In the genomic region with DNA sequence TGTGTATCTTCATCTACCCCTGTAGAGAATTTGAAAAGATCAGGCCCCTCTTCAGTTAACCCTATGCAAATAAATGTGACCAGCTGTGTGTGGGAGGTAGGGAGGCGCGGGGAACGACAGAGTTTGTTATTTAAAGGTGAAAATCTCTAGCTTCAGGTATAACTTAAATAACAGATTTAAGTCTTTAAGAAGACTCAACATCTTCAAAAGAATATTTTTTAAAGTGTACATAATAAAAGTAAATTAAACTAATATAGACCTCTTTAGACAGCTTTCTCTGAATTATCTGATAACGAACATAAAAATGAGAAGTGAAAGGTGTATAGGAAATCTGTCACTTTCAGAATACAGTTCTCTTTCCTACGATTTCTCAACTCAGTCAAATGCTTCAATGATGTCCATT, we compare ENCODE assay signal across 1 cellular context.
TF ChIP-seq lines count a peak whose summit lies in the region.

No MANE protein-coding gene starts in this region.

TF ChIP-seq in GM12878, 131 proteins besides CTCF, POLR2A, EP300 and RAD21 (continued from another document):
- no peak for TF ChIP-seq ELK1 (IDR thresholded peaks at IDR 0.05; ENCODE audit: low read depth, low read length)
- no peak for TF ChIP-seq SREBF2 (IDR thresholded peaks at IDR 0.05; ENCODE audit: low read length)
- TF ChIP-seq, protein P1, sequence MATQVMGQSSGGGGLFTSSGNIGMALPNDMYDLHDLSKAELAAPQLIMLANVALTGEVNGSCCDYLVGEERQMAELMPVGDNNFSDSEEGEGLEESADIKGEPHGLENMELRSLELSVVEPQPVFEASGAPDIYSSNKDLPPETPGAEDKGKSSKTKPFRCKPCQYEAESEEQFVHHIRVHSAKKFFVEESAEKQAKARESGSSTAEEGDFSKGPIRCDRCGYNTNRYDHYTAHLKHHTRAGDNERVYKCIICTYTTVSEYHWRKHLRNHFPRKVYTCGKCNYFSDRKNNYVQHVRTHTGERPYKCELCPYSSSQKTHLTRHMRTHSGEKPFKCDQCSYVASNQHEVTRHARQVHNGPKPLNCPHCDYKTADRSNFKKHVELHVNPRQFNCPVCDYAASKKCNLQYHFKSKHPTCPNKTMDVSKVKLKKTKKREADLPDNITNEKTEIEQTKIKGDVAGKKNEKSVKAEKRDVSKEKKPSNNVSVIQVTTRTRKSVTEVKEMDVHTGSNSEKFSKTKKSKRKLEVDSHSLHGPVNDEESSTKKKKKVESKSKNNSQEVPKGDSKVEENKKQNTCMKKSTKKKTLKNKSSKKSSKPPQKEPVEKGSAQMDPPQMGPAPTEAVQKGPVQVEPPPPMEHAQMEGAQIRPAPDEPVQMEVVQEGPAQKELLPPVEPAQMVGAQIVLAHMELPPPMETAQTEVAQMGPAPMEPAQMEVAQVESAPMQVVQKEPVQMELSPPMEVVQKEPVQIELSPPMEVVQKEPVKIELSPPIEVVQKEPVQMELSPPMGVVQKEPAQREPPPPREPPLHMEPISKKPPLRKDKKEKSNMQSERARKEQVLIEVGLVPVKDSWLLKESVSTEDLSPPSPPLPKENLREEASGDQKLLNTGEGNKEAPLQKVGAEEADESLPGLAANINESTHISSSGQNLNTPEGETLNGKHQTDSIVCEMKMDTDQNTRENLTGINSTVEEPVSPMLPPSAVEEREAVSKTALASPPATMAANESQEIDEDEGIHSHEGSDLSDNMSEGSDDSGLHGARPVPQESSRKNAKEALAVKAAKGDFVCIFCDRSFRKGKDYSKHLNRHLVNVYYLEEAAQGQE (IDR thresholded peaks at IDR 0.05; ENCODE audit: low read depth, low read length) = no peak
- TF ChIP-seq CHD4 (IDR thresholded peaks at IDR 0.05) = no peak
- TF ChIP-seq MEF2B (IDR thresholded peaks at IDR 0.05; ENCODE audit: partially characterized antibody, poor library complexity, severe bottlenecking) = peak; percentile 23
- no peak for TF ChIP-seq ZNF274 (IDR thresholded peaks at IDR 0.05; ENCODE audit: insufficient read depth, insufficient read length)
- TF ChIP-seq BHLHE40 (IDR thresholded peaks at IDR 0.05; ENCODE audit: borderline replicate concordance in 1 of 2, low read depth in 2 of 2, low read length in 1 of 2) = no peak
- no peak for TF ChIP-seq ZNF687 (IDR thresholded peaks at IDR 0.05)
- TF ChIP-seq TCF12 (IDR thresholded peaks at IDR 0.05; ENCODE audit: low read depth, low read length) = peak; percentile 80; the same call in 1 of the 2 replicates
- TF ChIP-seq MXI1 (IDR thresholded peaks at IDR 0.05; ENCODE audit: low read depth, low read length) = no peak
- TF ChIP-seq HDAC2 (IDR thresholded peaks at IDR 0.05) = no peak
- TF ChIP-seq ZBTB4 (CRISPR knock-in tag; IDR thresholded peaks at IDR 0.05) = no peak
- TF ChIP-seq CBX5 (IDR thresholded peaks at IDR 0.05; ENCODE audit: low read depth) = no peak
- TF ChIP-seq KDM1A (IDR thresholded peaks at IDR 0.05; ENCODE audit: borderline replicate concordance) = no peak
- peak; percentile 1; the same call in 1 of the 2 replicates for TF ChIP-seq BCL11A (IDR thresholded peaks at IDR 0.05; ENCODE audit: low read depth, low read length)
- no peak for TF ChIP-seq CHD1 (IDR thresholded peaks at IDR 0.05; ENCODE audit: low read depth, low read length)
- TF ChIP-seq BACH1 (IDR thresholded peaks at IDR 0.05; ENCODE audit: borderline replicate concordance) = no peak
- TF ChIP-seq PML (IDR thresholded peaks at IDR 0.05; ENCODE audit: low read length) = no peak
- TF ChIP-seq GABPA (IDR thresholded peaks at IDR 0.05; ENCODE audit: low read depth) = no peak
- TF ChIP-seq TAF1 (IDR thresholded peaks at IDR 0.05; ENCODE audit: borderline replicate concordance, low read depth, low read length) = peak; percentile 41; the same call in 1 of the 2 replicates
- no peak for TF ChIP-seq YBX1 (IDR thresholded peaks at IDR 0.05)
- no peak for TF ChIP-seq FOS (IDR thresholded peaks at IDR 0.05; ENCODE audit: borderline replicate concordance, extremely low read depth, insufficient read length)
- no peak for TF ChIP-seq TCF3 (IDR thresholded peaks at IDR 0.05; ENCODE audit: borderline replicate concordance, insufficient read depth, low read depth, low read length)
- TF ChIP-seq ZNF24 (IDR thresholded peaks at IDR 0.05) = no peak
- no peak for TF ChIP-seq SMAD1 (IDR thresholded peaks at IDR 0.05; ENCODE audit: low read depth, partially characterized antibody)
- TF ChIP-seq RUNX3 (IDR thresholded peaks at IDR 0.05; ENCODE audit: low read length) = peak; percentile 45; the same call in 1 of the 2 replicates
- peak; percentile 58; the same call in 1 of the 2 replicates for TF ChIP-seq BMI1 (IDR thresholded peaks at IDR 0.05; ENCODE audit: borderline replicate concordance)
- no peak for TF ChIP-seq BRCA1 (IDR thresholded peaks at IDR 0.05; ENCODE audit: low read depth, low read length)
- no peak for TF ChIP-seq MEF2A (IDR thresholded peaks at IDR 0.05; ENCODE audit: insufficient read depth, low read depth, low read length)
- TF ChIP-seq STAT1 (conservative IDR thresholded peaks at IDR 0.05) = no peak
- TF ChIP-seq NFIC (IDR thresholded peaks at IDR 0.05; ENCODE audit: low read depth, low read length) = peak; percentile 69
- TF ChIP-seq FOXM1 (IDR thresholded peaks at IDR 0.05; ENCODE audit: low read depth, low read length) = 0 out of 2 replicates have a peak, but pooled peaks have one; percentile 36
- no peak for TF ChIP-seq JUNB (IDR thresholded peaks at IDR 0.05)
- TF ChIP-seq RBBP5 (conservative IDR thresholded peaks at IDR 0.05) = no peak
- TF ChIP-seq CBX3 (IDR thresholded peaks at IDR 0.05; ENCODE audit: borderline replicate concordance, low read depth) = no peak
- no peak for TF ChIP-seq SP1 (IDR thresholded peaks at IDR 0.05; ENCODE audit: low read depth, low read length)
- TF ChIP-seq IKZF2 (IDR thresholded peaks at IDR 0.05) = peak; percentile 44 to 46; a peak in 3 of 4 replicates
- no peak for TF ChIP-seq CEBPB (IDR thresholded peaks at IDR 0.05; ENCODE audit: borderline replicate concordance in 1 of 2, low read depth in 2 of 2, low read length in 2 of 2)
- no peak for TF ChIP-seq TBL1XR1 (IDR thresholded peaks at IDR 0.05; ENCODE audit: low read depth, low read length)
- TF ChIP-seq USF1 (IDR thresholded peaks at IDR 0.05; ENCODE audit: borderline replicate concordance, extremely low read length, insufficient read depth, low read depth, low read length) = no peak
- TF ChIP-seq NR2C2 (IDR thresholded peaks at IDR 0.05; ENCODE audit: borderline replicate concordance, control insufficient read depth, insufficient read length, low read depth) = no peak
